ENCODE assay signal across 13 cellular contexts in the genomic region with DNA sequence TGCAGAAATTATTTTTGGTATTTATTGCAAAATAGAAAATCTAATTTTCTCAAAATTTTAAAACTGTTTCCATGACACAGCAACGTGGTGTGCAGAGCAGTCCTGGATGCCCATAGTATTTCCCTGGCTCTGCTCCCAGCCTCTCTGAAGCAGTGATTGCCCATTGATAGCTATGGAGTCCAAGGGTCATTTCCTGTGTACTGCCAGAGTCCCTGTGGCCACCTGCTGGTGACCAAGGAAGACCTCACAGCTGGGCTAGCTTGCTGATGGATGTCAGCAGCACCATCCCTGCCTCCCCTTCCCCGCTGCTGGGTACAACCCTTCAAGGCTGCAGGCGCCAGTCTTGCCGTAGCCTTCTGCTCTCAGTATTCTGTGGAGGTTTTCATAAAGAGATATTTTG.
A peak's percentile ranks its signal among the peaks of the same experiment; 100 is the strongest.
DNase-seq lines count a peak whose midpoint lies in the region; ATAC-seq and TF ChIP-seq lines count a peak whose summit lies in the region.
"Had no signal": no experiment of that assay in that cellular context is flagged by ENCODE, and none has a peak within 500 bp of the region (broad histone marks: within the 10 kb centered on the region; RNA-seq: fewer than 3 reads in every experiment).

No MANE protein-coding gene starts in this region.

- POLR2A ChIA-PET in Panc1 (lab: Charles Lee), result no interaction called here

- peak; percentile 30 for DNase-seq in NCI-H2029 (lab: John Stamatoyannopoulos, UW)
- DNase-seq in NCI-H2029 treated with DMSO at 0.1 percent for 48 hours (lab: John Stamatoyannopoulos, UW), result no peak
- DNase-seq in Panc1 (ENCODE audit: low read depth, low spot score), result no peak
- DNase-seq in iPS-NIHi11 (ENCODE audit: low spot score), result peak; percentile 42
- peak; percentile 80 for DNase-seq in transverse colon
- DNase-seq in activated naive CD8-positive, alpha-beta T cell treated with anti-CD3 and anti-CD28 coated beads for 36 hours, result no peak
- no peak for DNase-seq in SIG-M5 treated with dmso at 0.1 percent for 504 hours (lab: John Stamatoyannopoulos, UW; ENCODE audit: unreplicated experiment)
- DNase-seq in NCI-H526 treated with DMSO at 0.1 percent for 48 hours (lab: John Stamatoyannopoulos, UW), result no peak
- DNase-seq: activated T-cell treated with anti-CD3 and anti-CD28 coated beads for 4 hours, DMS153, mammary epithelial cell, NCI-H1436 treated with DMSO at 0.1 percent for 48 hours had no signal

- TF ChIP-seq EP300 in transverse colon (IDR thresholded peaks at IDR 0.05; ENCODE audit: low read depth), result no peak

- in situ Hi-C loops in Panc1 (cut with HindIII; ENCODE audit: low pct_unique_long_range_greater_than_20kb, low sequenced_read_pairs) (no loop called here), transverse colon (cut with MboI; ENCODE audit: low pct_ligation_motif_present in 1 of 4, low pct_unique_long_range_greater_than_20kb in 1 of 4, low sequenced_read_pairs in 3 of 4) (loop anchor here in 1 of 4 donors (25.0 kb wide), 1 partner anchor 321 kb away; no protein-coding TSS in a partner anchor)

- H3K4me1 ChIP-seq in Panc1 (ENCODE audit: control insufficient read depth, insufficient read depth, low read length) (no peaks in the 10 kb centered on the region), transverse colon (peaks cover 0 to 12% (median 0%) of the 10 kb centered on the region in 4 donors)

- no peak for TF ChIP-seq POLR2A in transverse colon (IDR thresholded peaks at IDR 0.05)

- peaks cover 2% of the 10 kb centered on the region for H3K9me3 Mint-ChIP-seq in activated naive CD8-positive, alpha-beta T cell treated with anti-CD3 and anti-CD28 coated beads for 36 hours

- H3K4me1 Mint-ChIP-seq in activated naive CD8-positive, alpha-beta T cell treated with anti-CD3 and anti-CD28 coated beads for 36 hours, result no peaks in the 10 kb centered on the region

- BruUV-seq in Panc1 (replicated peaks; lab: Mats Ljungman, UMichigan), result no TSS peak

- WGBS in transverse colon (ENCODE audit: low coverage in 1 of 2), 2 donors, result 14 to 47% methylated on average over 1 to 4 of the region's 4 CpGs

- H3K9me3 ChIP-seq in Panc1 (ENCODE audit: control insufficient read depth, insufficient read depth, low read depth, low read length) (no peaks in the 10 kb centered on the region), transverse colon (no peaks in the 10 kb centered on the region)

- no peak overlapping the region for H3K4me3 Mint-ChIP-seq in activated naive CD8-positive, alpha-beta T cell treated with anti-CD3 and anti-CD28 coated beads for 36 hours

- ATAC-seq in Panc1, result no peak

- peaks cover 23% of the 10 kb centered on the region for H3K27me3 Mint-ChIP-seq in activated naive CD8-positive, alpha-beta T cell treated with anti-CD3 and anti-CD28 coated beads for 36 hours

- CTCF ChIA-PET in Panc1 (lab: Charles Lee), result no interaction called here

- H3K36me3 Mint-ChIP-seq in activated naive CD8-positive, alpha-beta T cell treated with anti-CD3 and anti-CD28 coated beads for 36 hours, result no peaks in the 10 kb centered on the region

- H3K27ac Mint-ChIP-seq in activated naive CD8-positive, alpha-beta T cell treated with anti-CD3 and anti-CD28 coated beads for 36 hours, result no peak overlapping the region

- H3K36me3 ChIP-seq in Panc1 (ENCODE audit: control insufficient read depth, insufficient read depth, low read length) (no peaks in the 10 kb centered on the region), transverse colon (no peaks in the 10 kb centered on the region)

- TF ChIP-seq CTCF in Panc1 (IDR thresholded peaks at IDR 0.05) (0 out of 2 replicates have a peak, but pooled peaks have one; percentile 12), transverse colon (IDR thresholded peaks at IDR 0.05) (peak; percentile 20 to 75 (median 55))

- H3K27ac ChIP-seq in Panc1 (ENCODE audit: low read length) (no peak overlapping the region), transverse colon (no peak overlapping the region)
- H3K27ac ChIP-seq: VCaP had no signal

- H3K4me3 ChIP-seq in Panc1 (ENCODE audit: low read depth in 2 of 2, low read length in 2 of 2) (no peak overlapping the region), transverse colon (no peak overlapping the region)

- H3K27me3 ChIP-seq in Panc1 (ENCODE audit: control insufficient read depth, insufficient read depth, low read length) (no peaks in the 10 kb centered on the region), transverse colon (no peaks in the 10 kb centered on the region)

- intact Hi-C loops in Panc1 (cut with micrococcal nuclease; ENCODE audit: unreplicated experiment) (no loop called here), transverse colon (cut with DNase I; ENCODE audit: low total_unique reads) (no loop called here)

Comparison
In these comparisons a context has a peak if more than half of its experiments do, and no peak if none do; other contexts are left out.
1. DNase-seq: peak in NCI-H2029 (single experiment), iPS-NIHi11 (single experiment) and transverse colon (single experiment); none in NCI-H2029 treated with DMSO at 0.1 percent for 48 hours (single experiment), Panc1 (single experiment), activated naive CD8-positive, alpha-beta T cell treated with anti-CD3 and anti-CD28 coated beads for 36 hours (single experiment), SIG-M5 treated with dmso at 0.1 percent for 504 hours (single experiment) and NCI-H526 treated with DMSO at 0.1 percent for 48 hours (single experiment).